In genomic region chr12:55931317-55931779, GRCh38 we compare ENCODE assay signal across 6 cellular contexts. TPM values are rescaled to one million over a fixed set of nuclear protein-coding genes. Genes with fewer than 3 reads are reported as not detected.
DNase-seq lines count a peak whose midpoint lies in the region; ATAC-seq and TF ChIP-seq lines count a peak whose summit lies in the region.

No MANE protein-coding gene starts in this region.

- peak overlapping the region; percentile 85 for H3K27ac ChIP-seq in AG04450 (ENCODE audit: low read depth, low read length)

- H3K4me3 ChIP-seq in AG04450 (ENCODE audit: low read depth, low read length) (peak overlapping the region; percentile 89), iPS-15b (ENCODE audit: low read depth, low read length) (peak overlapping the region; percentile 87)

- POLR2A ChIA-PET in AG04450 (lab: Yijun Ruan, JAX) = interaction anchor here (1.0 to 1.4 kb wide), 2 partner anchors 64 to 102 kb away, joined by 4 read pairs; partner anchors contain the start of gene DNAJC14

- H3K36me3 ChIP-seq in iPS-15b (ENCODE audit: control insufficient read depth, insufficient read depth, low read length) = no peaks in the 10 kb centered on the region

- CTCF ChIA-PET in AG04450 (lab: Charles Lee) = interaction anchor here (1.0 to 2.9 kb wide), 3 partner anchors 9 to 192 kb away, joined by 4 to 33 read pairs (median 19); no protein-coding TSS in a partner anchor

- no peak overlapping the region for H3K9ac ChIP-seq in iPS-15b (ENCODE audit: low read depth, low read length)

- DNase-seq in AG04450 (ENCODE audit: low read depth, low spot score) = no peak
- peak; percentile 22 for DNase-seq in RKO (ENCODE audit: low spot score)
- DNase-seq in NCI-H187 (lab: John Stamatoyannopoulos, UW) = no peak

- TF ChIP-seq CTCF in AG04450 (IDR thresholded peaks at IDR 0.05; ENCODE audit: low read depth, low read length) = no peak

- H3K9me3 ChIP-seq in AG04450 (ENCODE audit: control insufficient read depth, insufficient read depth, low read length) (no peaks in the 10 kb centered on the region; the same call in 1 of the 2 replicates), iPS-15b (ENCODE audit: control insufficient read depth, insufficient read depth, low read length) (no peaks in the 10 kb centered on the region)

- H3K27me3 ChIP-seq in AG04450 (ENCODE audit: control insufficient read depth, insufficient read depth, low read length) (no peaks in the 10 kb centered on the region), iPS-15b (ENCODE audit: control insufficient read depth, insufficient read depth, low read length) (peaks cover 49% of the 10 kb centered on the region)

- ATAC-seq in HG03196 (IDR thresholded peaks at IDR 0.05; ENCODE audit: unreplicated experiment) (no peak), GM19351 (IDR thresholded peaks at IDR 0.05; ENCODE audit: unreplicated experiment) (no peak)

- H3K4me1 ChIP-seq in iPS-15b (ENCODE audit: control insufficient read depth, insufficient read depth, low read length) = peaks cover 3% of the 10 kb centered on the region

RNA-seq across cellular contexts. Expression of gene DGKA, which starts 0.4 kb away (rescaled TPM):
- polyA plus RNA-seq in AG04450 (2011; rRNA removed) = 53.6 and 59.7 TPM in 2 replicates
- polyA minus RNA-seq in AG04450 (2011; rRNA and poly(A)+ RNA removed) = 72.4 and 72.8 TPM in 2 replicates

RNA-seq across cellular contexts. Expression of gene PYM1, which starts 3.7 kb away (rescaled TPM):
- 34.9 and 35.3 TPM in 2 replicates for polyA plus RNA-seq in AG04450 (2011; rRNA removed)
- polyA minus RNA-seq in AG04450 (2011; rRNA and poly(A)+ RNA removed) = 20.5 and 21.7 TPM in 2 replicates

RNA-seq across cellular contexts. Expression of gene PMEL, which starts 34.5 kb away (rescaled TPM):
- 1.6 and 2.2 TPM in 2 replicates for polyA plus RNA-seq in AG04450 (2011; rRNA removed)
- 0.69 and 1.0 TPM in 2 replicates for polyA minus RNA-seq in AG04450 (2011; rRNA and poly(A)+ RNA removed)

RNA-seq across cellular contexts. Expression of gene CDK2, which starts 35.3 kb away (rescaled TPM):
- 30.6 and 38.8 TPM in 2 replicates for polyA plus RNA-seq in AG04450 (2011; rRNA removed)
- 38.1 and 43.6 TPM in 2 replicates for polyA minus RNA-seq in AG04450 (2011; rRNA and poly(A)+ RNA removed)

RNA-seq across cellular contexts. Expression of gene RAB5B, which starts 42.5 kb away (rescaled TPM):
- polyA plus RNA-seq in AG04450 (2011; rRNA removed) = 136 and 157 TPM in 2 replicates
- polyA minus RNA-seq in AG04450 (2011; rRNA and poly(A)+ RNA removed) = 125 and 130 TPM in 2 replicates
